In genomic region chr21:45766055-45766454, GRCh38 we compare ENCODE assay signal across 25 cellular contexts.
DNase-seq lines count a peak whose midpoint lies in the region; ATAC-seq, FAIRE-seq and TF ChIP-seq lines count a peak whose summit lies in the region.
"Had no signal": no experiment of that assay in that cellular context is flagged by ENCODE, and none has a peak within 500 bp of the region (broad histone marks: within the 10 kb centered on the region; RNA-seq: fewer than 3 reads in every experiment).

No MANE protein-coding gene starts in this region.

- TF ChIP-seq CTCF in glutamatergic neuron (IDR thresholded peaks at IDR 0.05; ENCODE audit: partially characterized antibody, unreplicated experiment), result no peak
- TF ChIP-seq CTCF in natural killer cell (IDR thresholded peaks at IDR 0.05), result no peak

- H3K27me3 Mint-ChIP-seq in T-helper 2 cell treated with Interferon-gamma antibody and Interleukin-4, amounts not matched to agents 5 μg/mL and 100 μg/mL, for 36 hours (ENCODE audit: low read depth), result no peaks in the 10 kb centered on the region
- H3K27me3 Mint-ChIP-seq in stimulated activated naive CD8-positive, alpha-beta T cell treated with anti-CD3 and anti-CD28 coated beads, Interleukin-15, Interleukin-2, amounts not matched to agents 100 ng/mL and 50 ng/mL, for 24 hours, result no peaks in the 10 kb centered on the region
- H3K27me3 Mint-ChIP-seq in glutamatergic neuron (ENCODE audit: unreplicated experiment) (peaks cover 9% of the 10 kb centered on the region), natural killer cell (ENCODE audit: low read depth in 2 of 2) (peaks cover 2 to 5% of the 10 kb centered on the region in 2 donors)
- H3K27me3 Mint-ChIP-seq: activated CD8-positive, alpha-beta memory T cell treated with anti-CD3 and anti-CD28 coated beads, Interleukin-2, amount 10 ng/mL, durations not matched to agents 7 days and 5 days; type B pancreatic cell had no signal

- intact Hi-C loops in natural killer cell (cut with micrococcal nuclease), result no loop called here

- TF ChIP-seq POLR2A in GM12891 (IDR thresholded peaks at IDR 0.05; ENCODE audit: low read depth, low read length), result no peak

- H3K36me3 Mint-ChIP-seq in T-helper 2 cell treated with Interferon-gamma antibody and Interleukin-4, amounts not matched to agents 5 μg/mL and 100 μg/mL, for 36 hours (ENCODE audit: low read depth), result no peaks in the 10 kb centered on the region
- H3K36me3 Mint-ChIP-seq in stimulated activated naive CD8-positive, alpha-beta T cell treated with anti-CD3 and anti-CD28 coated beads, Interleukin-15, Interleukin-2, amounts not matched to agents 100 ng/mL and 50 ng/mL, for 24 hours (ENCODE audit: low read depth), result no peaks in the 10 kb centered on the region
- H3K36me3 Mint-ChIP-seq in glutamatergic neuron (ENCODE audit: unreplicated experiment), result peaks cover 11% of the 10 kb centered on the region
- no peaks in the 10 kb centered on the region for H3K36me3 Mint-ChIP-seq in natural killer cell
- H3K36me3 Mint-ChIP-seq: activated CD8-positive, alpha-beta memory T cell treated with anti-CD3 and anti-CD28 coated beads, Interleukin-2, amount 10 ng/mL, durations not matched to agents 7 days and 5 days; type B pancreatic cell had no signal

- no peak for DNase-seq in T-helper 2 cell treated with Interferon-gamma antibody and Interleukin-4, amounts not matched to agents 5 μg/mL and 100 μg/mL, for 36 hours (ENCODE audit: low spot score)
- no peak for DNase-seq in T-helper 2 cell
- DNase-seq in stimulated activated naive CD8-positive, alpha-beta T cell treated with anti-CD3 and anti-CD28 coated beads, Interleukin-15, Interleukin-2, amounts not matched to agents 100 U/mL and 50 U/mL, for 24 hours, result no peak
- DNase-seq in glutamatergic neuron, result no peak
- DNase-seq in natural killer cell, result no peak
- DNase-seq in GM12891 (ENCODE audit: insufficient read length, low spot score), result no peak
- DNase-seq in left lobe of liver (ENCODE audit: low spot score), result no peak
- DNase-seq: activated CD8-positive, alpha-beta memory T cell treated with anti-CD3 and anti-CD28 coated beads, Interleukin-2, amount 10 ng/mL, durations not matched to agents 7 days and 5 days; amniotic stem cell; Calu3; cerebellar nuclear complex; DMS79; heart left ventricle; Karpas-422; NCI-H1417; NCI-H2029; NCI-H510A treated with DMSO at 0.1 percent for 48 hours; stimulated activated CD4-positive, alpha-beta T cell treated with anti-CD3 and anti-CD28 coated beads, Interleukin-4, amount 100 ng/mL, for 24 hours; substantia nigra had no signal

- no peak for FAIRE-seq in GM12891 (lab: Jason Lieb, UNC)
- FAIRE-seq: G401.6, keratinocyte had no signal

- no peak overlapping the region for H3K4me3 Mint-ChIP-seq in T-helper 2 cell treated with Interferon-gamma antibody and Interleukin-4, amounts not matched to agents 5 μg/mL and 100 μg/mL, for 36 hours
- no peak overlapping the region for H3K4me3 Mint-ChIP-seq in stimulated activated naive CD8-positive, alpha-beta T cell treated with anti-CD3 and anti-CD28 coated beads, Interleukin-15, Interleukin-2, amounts not matched to agents 100 ng/mL and 50 ng/mL, for 24 hours
- H3K4me3 Mint-ChIP-seq in glutamatergic neuron (ENCODE audit: unreplicated experiment), result no peak overlapping the region
- no peak overlapping the region for H3K4me3 Mint-ChIP-seq in natural killer cell
- H3K4me3 Mint-ChIP-seq: activated CD8-positive, alpha-beta memory T cell treated with anti-CD3 and anti-CD28 coated beads, Interleukin-2, amount 10 ng/mL, durations not matched to agents 7 days and 5 days; brain; type B pancreatic cell had no signal

- no peak for ATAC-seq in stimulated activated naive CD8-positive, alpha-beta T cell treated with anti-CD3 and anti-CD28 coated beads, Interleukin-15, Interleukin-2, amounts not matched to agents 100 U/mL and 50 U/mL, for 24 hours
- ATAC-seq in natural killer cell (no peak), left lobe of liver (no peak)
- ATAC-seq: activated CD8-positive, alpha-beta memory T cell treated with anti-CD3 and anti-CD28 coated beads, Interleukin-2, amount 10 ng/mL, durations not matched to agents 7 days and 5 days; esophagus mucosa; heart left ventricle had no signal

- no peaks in the 10 kb centered on the region for H3K9me3 Mint-ChIP-seq in T-helper 2 cell treated with Interferon-gamma antibody and Interleukin-4, amounts not matched to agents 5 μg/mL and 100 μg/mL, for 36 hours
- no peaks in the 10 kb centered on the region for H3K9me3 Mint-ChIP-seq in stimulated activated naive CD8-positive, alpha-beta T cell treated with anti-CD3 and anti-CD28 coated beads, Interleukin-15, Interleukin-2, amounts not matched to agents 100 ng/mL and 50 ng/mL, for 24 hours
- peaks cover 13% of the 10 kb centered on the region for H3K9me3 Mint-ChIP-seq in glutamatergic neuron (ENCODE audit: unreplicated experiment)
- no peaks in the 10 kb centered on the region for H3K9me3 Mint-ChIP-seq in natural killer cell
- H3K9me3 Mint-ChIP-seq: brain, type B pancreatic cell had no signal

- peak overlapping the region; percentile 88 for H3K27ac Mint-ChIP-seq in T-helper 2 cell treated with Interferon-gamma antibody and Interleukin-4, amounts not matched to agents 5 μg/mL and 100 μg/mL, for 36 hours
- peak overlapping the region; percentile 97 for H3K27ac Mint-ChIP-seq in stimulated activated naive CD8-positive, alpha-beta T cell treated with anti-CD3 and anti-CD28 coated beads, Interleukin-15, Interleukin-2, amounts not matched to agents 100 ng/mL and 50 ng/mL, for 24 hours
- peak overlapping the region; percentile 72 for H3K27ac Mint-ChIP-seq in glutamatergic neuron (ENCODE audit: unreplicated experiment)
- no peak overlapping the region for H3K27ac Mint-ChIP-seq in natural killer cell
- H3K27ac Mint-ChIP-seq: type B pancreatic cell had no signal

- H3K4me1 Mint-ChIP-seq in T-helper 2 cell treated with Interferon-gamma antibody and Interleukin-4, amounts not matched to agents 5 μg/mL and 100 μg/mL, for 36 hours (ENCODE audit: low read depth), result peaks cover 30% of the 10 kb centered on the region
- peaks cover 51% of the 10 kb centered on the region for H3K4me1 Mint-ChIP-seq in stimulated activated naive CD8-positive, alpha-beta T cell treated with anti-CD3 and anti-CD28 coated beads, Interleukin-15, Interleukin-2, amounts not matched to agents 100 ng/mL and 50 ng/mL, for 24 hours (ENCODE audit: low read depth)
- peaks cover 21% of the 10 kb centered on the region for H3K4me1 Mint-ChIP-seq in glutamatergic neuron (ENCODE audit: low read depth, unreplicated experiment)
- H3K4me1 Mint-ChIP-seq in natural killer cell, result no peaks in the 10 kb centered on the region

TF ChIP-seq in GM12891, 5 proteins besides CTCF, POLR2A, EP300 and RAD21:
- TF ChIP-seq POLR2AphosphoS5 (IDR thresholded peaks at IDR 0.05; ENCODE audit: low read depth, low read length) (no peak), TAF1 (IDR thresholded peaks at IDR 0.05; ENCODE audit: low read depth, low read length) (no peak), SPI1 (IDR thresholded peaks at IDR 0.05; ENCODE audit: low read depth, low read length) (no peak), POU2F2 (IDR thresholded peaks at IDR 0.05; ENCODE audit: low read depth, low read length) (no peak), PAX5 (IDR thresholded peaks at IDR 0.05; ENCODE audit: insufficient read depth, low read length, severe bottlenecking) (no peak)

Comparison
In these comparisons a context has a peak if more than half of its experiments do, and no peak if none do; other contexts are left out.
1. H3K27ac Mint-ChIP-seq: peak in T-helper 2 cell treated with Interferon-gamma antibody and Interleukin-4, amounts not matched to agents 5 μg/mL and 100 μg/mL, for 36 hours (single experiment), stimulated activated naive CD8-positive, alpha-beta T cell treated with anti-CD3 and anti-CD28 coated beads, Interleukin-15, Interleukin-2, amounts not matched to agents 100 ng/mL and 50 ng/mL, for 24 hours (single experiment) and glutamatergic neuron (single experiment); none in natural killer cell (0 of 2).